In genomic region chr5:36242534-36243144, GRCh38 we compare ENCODE assay signal across 8 cellular contexts. TPM values are rescaled to one million over a fixed set of nuclear protein-coding genes. Genes with fewer than 3 reads are reported as not detected.
DNase-seq lines count a peak whose midpoint lies in the region; ATAC-seq and TF ChIP-seq lines count a peak whose summit lies in the region.

No MANE protein-coding gene starts in this region.

- H3K36me3 ChIP-seq in WERI-Rb-1 = no peaks in the 10 kb centered on the region
- H3K36me3 ChIP-seq in esophagus (ENCODE audit: control insufficient read depth in 2 of 2, insufficient read depth in 2 of 2, low read length in 1 of 2) = no peaks in the 10 kb centered on the region
- H3K36me3 ChIP-seq in osteoblast (ENCODE audit: insufficient read depth, low read length) = no peaks in the 10 kb centered on the region

- peak overlapping the region; percentile 79 for H3K27ac ChIP-seq in WERI-Rb-1
- peak overlapping the region; percentile 91 to 95 for H3K27ac ChIP-seq in esophagus (ENCODE audit: low read depth in 2 of 2, low read length in 1 of 2)
- H3K27ac ChIP-seq in osteoblast (ENCODE audit: low read depth, low read length) = peak overlapping the region; percentile 88

- TF ChIP-seq CTCF in WERI-Rb-1 (IDR thresholded peaks at IDR 0.05; ENCODE audit: low read depth, low read length) (no peak), osteoblast (IDR thresholded peaks at IDR 0.05; ENCODE audit: extremely low read depth, low read depth, low read length) (no peak)

- H3K4me1 ChIP-seq in esophagus (ENCODE audit: control insufficient read depth in 2 of 2, insufficient read depth in 2 of 2, low read length in 1 of 2) = peaks cover 4 to 5% of the 10 kb centered on the region in 2 donors
- H3K4me1 ChIP-seq in osteoblast (ENCODE audit: insufficient read depth, low read length) = peaks cover 18% of the 10 kb centered on the region

- peak; percentile 37 for DNase-seq in DMS 273 (lab: John Stamatoyannopoulos, UW; ENCODE audit: unreplicated experiment)
- DNase-seq in DMS 273 treated with DMSO at 0.1 percent for 48 hours (lab: John Stamatoyannopoulos, UW) = no peak
- no peak for DNase-seq in WERI-Rb-1
- DNase-seq in osteoblast (ENCODE audit: insufficient read length, low spot score, missing footprints) = peak; percentile 77

- peak overlapping the region; percentile 62 for H2AFZ ChIP-seq in osteoblast (ENCODE audit: low read length)

- H3K27me3 ChIP-seq in WERI-Rb-1 (ENCODE audit: insufficient read depth, low read depth, severe bottlenecking) (no peaks in the 10 kb centered on the region), esophagus (ENCODE audit: control insufficient read depth in 1 of 2, insufficient read depth in 2 of 2, low read length in 2 of 2) (no peaks in the 10 kb centered on the region), osteoblast (ENCODE audit: insufficient read depth, low read length) (no peaks in the 10 kb centered on the region)

- H3K4me2 ChIP-seq in osteoblast (ENCODE audit: insufficient read depth, low read length) = peak overlapping the region; percentile 87

- H3K9me3 ChIP-seq in WERI-Rb-1 (ENCODE audit: severe bottlenecking) (peaks cover 5% of the 10 kb centered on the region), esophagus (ENCODE audit: control insufficient read depth in 2 of 2, insufficient read depth in 1 of 2, low read depth in 1 of 2, low read length in 1 of 2) (no peaks in the 10 kb centered on the region), osteoblast (ENCODE audit: low read depth, low read length) (no peaks in the 10 kb centered on the region)

- WGBS in esophagus, 2 donors = 47 to 56% methylated on average over 19 of the region's 19 CpGs

- no peak overlapping the region for H3K4me3 ChIP-seq in WERI-Rb-1 (ENCODE audit: low read depth, low read length)
- peak overlapping the region; percentile 83 to 93 for H3K4me3 ChIP-seq in esophagus (ENCODE audit: low read depth in 1 of 2, low read length in 2 of 2)
- peak overlapping the region; percentile 86 for H3K4me3 ChIP-seq in osteoblast (ENCODE audit: insufficient read depth, low read length)

- peaks cover 34% of the 10 kb centered on the region for H3K79me2 ChIP-seq in osteoblast (ENCODE audit: insufficient read depth, low read length)

- peaks cover 7% of the 10 kb centered on the region for H4K20me1 ChIP-seq in osteoblast (ENCODE audit: insufficient read depth, low read length)

- no peak for ATAC-seq in HG03457 (IDR thresholded peaks at IDR 0.05; ENCODE audit: unreplicated experiment)
- ATAC-seq in HG03045 (IDR thresholded peaks at IDR 0.05; ENCODE audit: unreplicated experiment) = no peak
- no peak for ATAC-seq in GM19395 (IDR thresholded peaks at IDR 0.05; ENCODE audit: unreplicated experiment)

RNA-seq across cellular contexts. Expression of gene NADK2, which starts 0.9 kb away (rescaled TPM):
- polyA plus RNA-seq in esophagus = 1 to 10 TPM; 5.0 to 6.2 TPM
- total RNA-seq in osteoblast = 34.7 and 44.8 TPM in 2 replicates

RNA-seq across cellular contexts. Expression of gene RANBP3L, which starts 59.1 kb away (rescaled TPM):
- polyA plus RNA-seq in esophagus = under 1 TPM; 0.02 to 0.07 TPM
- 1.8 and 3.5 TPM in 2 replicates for total RNA-seq in osteoblast

Comparison
In these comparisons a context has a peak if more than half of its experiments do, and no peak if none do; other contexts are left out.
1. DNase-seq: peak in DMS 273 (single experiment) and osteoblast (single experiment); none in DMS 273 treated with DMSO at 0.1 percent for 48 hours (single experiment) and WERI-Rb-1 (single experiment).
2. Peak in every context shown above with its lines, with median percentiles within 50 percentile points of each other: H3K27ac ChIP-seq.